22 cellular contexts compared by ENCODE assay signal in genomic region chr17:6077746-6078145, GRCh38.
"Had no signal": no experiment of that assay in that cellular context is flagged by ENCODE, and none has a peak within 500 bp of the region (broad histone marks: within the 10 kb centered on the region; RNA-seq: fewer than 3 reads in every experiment).

No MANE protein-coding gene starts in this region.

- H3K9me3 ChIP-seq: esophagus squamous epithelium, gastroesophageal sphincter, ovary, right atrium auricular region, thoracic aorta, transverse colon had no signal

- H3K27ac ChIP-seq: coronary artery, esophagus squamous epithelium, gastroesophageal sphincter, ovary, right atrium auricular region, thoracic aorta, transverse colon had no signal

- H3K36me3 ChIP-seq: esophagus squamous epithelium, ovary, right atrium auricular region, thoracic aorta, transverse colon had no signal

- ATAC-seq: gastroesophageal sphincter, left cardiac atrium, left ventricle myocardium superior had no signal

- H3K27me3 ChIP-seq: ovary, right atrium auricular region, transverse colon had no signal

- DNase-seq: central memory CD4-positive, alpha-beta T cell; effector memory CD4-positive, alpha-beta T cell; esophagus squamous epithelium; foreskin fibroblast; kidney; left cardiac atrium; left ventricle myocardium superior; mesenchymal stem cell; midbrain; naive B cell; nephron progenitor cell; nucleus accumbens; ovary; small intestine; stimulated activated CD4-positive, alpha-beta T cell treated with anti-CD3 and anti-CD28 coated beads, Interleukin-12 subunit alpha, Interleukin-12 subunit beta, amount 100 ng/mL, for 4 hours; stimulated activated naive CD4-positive, alpha-beta T cell treated with Interleukin-2 at 50 U/mL for 16 hours; transverse colon had no signal

- H3K36me3 Mint-ChIP-seq: naive B cell had no signal

- H3K27ac Mint-ChIP-seq: naive B cell, nephron progenitor cell had no signal

- H3K4me1 Mint-ChIP-seq: naive B cell had no signal

- FAIRE-seq: kidney, small intestine had no signal

- H3K4me1 ChIP-seq: esophagus squamous epithelium, gastroesophageal sphincter, right atrium auricular region, transverse colon had no signal

- H3K4me3 Mint-ChIP-seq: naive B cell, nephron progenitor cell had no signal

- H3K9me3 Mint-ChIP-seq: naive B cell, nephron progenitor cell had no signal

- H3K4me3 ChIP-seq: coronary artery, esophagus squamous epithelium, gastroesophageal sphincter, lung, ovary, right atrium auricular region, thoracic aorta, transverse colon had no signal
